In genomic region chr12:70721958-70722357, GRCh38 we compare ENCODE assay signal across 17 cellular contexts.
DNase-seq lines count a peak whose midpoint lies in the region; ATAC-seq and TF ChIP-seq lines count a peak whose summit lies in the region.
"Had no signal": no experiment of that assay in that cellular context is flagged by ENCODE, and none has a peak within 500 bp of the region (broad histone marks: within the 10 kb centered on the region; RNA-seq: fewer than 3 reads in every experiment).

No MANE protein-coding gene starts in this region.

- H3K27ac ChIP-seq in HUES64 (ENCODE audit: low read depth, low read length) = peak overlapping the region; percentile 14; the same call in 1 of the 2 replicates
- H3K27ac ChIP-seq in esophagus muscularis mucosa (replicated peaks in 1 of 4) = peak overlapping the region in 3 of 4 donors; percentile 16 to 47 (median 38)
- H3K27ac ChIP-seq in subcutaneous abdominal adipose tissue (ENCODE audit: low read depth, low read length) = peak overlapping the region; percentile 55
- H3K27ac ChIP-seq in naive thymus-derived CD4-positive, alpha-beta T cell (ENCODE audit: low read depth, low read length) = no peak overlapping the region
- H3K27ac ChIP-seq: GM23248 had no signal

- no peaks in the 10 kb centered on the region for H3K36me3 ChIP-seq in HUES64 (ENCODE audit: insufficient read depth, low read length)
- no peaks in the 10 kb centered on the region for H3K36me3 ChIP-seq in esophagus muscularis mucosa
- no peaks in the 10 kb centered on the region for H3K36me3 ChIP-seq in subcutaneous abdominal adipose tissue (ENCODE audit: control insufficient read depth in 5 of 5, insufficient read depth in 5 of 5, low read length in 5 of 5)
- H3K36me3 ChIP-seq in naive thymus-derived CD4-positive, alpha-beta T cell (ENCODE audit: control insufficient read depth in 2 of 3, insufficient read depth in 3 of 3, low read length in 3 of 3) = no peaks in the 10 kb centered on the region
- H3K36me3 ChIP-seq: MG63 had no signal

- TF ChIP-seq EP300 in esophagus muscularis mucosa (IDR thresholded peaks at IDR 0.05) = no peak

- no peaks in the 10 kb centered on the region for H3K9me3 ChIP-seq in HUES64 (ENCODE audit: insufficient read depth, low read depth, low read length)
- H3K9me3 ChIP-seq in esophagus muscularis mucosa = no peaks in the 10 kb centered on the region
- no peaks in the 10 kb centered on the region for H3K9me3 ChIP-seq in subcutaneous abdominal adipose tissue (ENCODE audit: control insufficient read depth in 5 of 5, low read length in 5 of 5)
- H3K9me3 ChIP-seq in naive thymus-derived CD4-positive, alpha-beta T cell (ENCODE audit: control insufficient read depth in 2 of 3, low read length in 3 of 3) = no peaks in the 10 kb centered on the region
- H3K9me3 ChIP-seq: MG63 had no signal

- H3K4me3 ChIP-seq in HUES64 (ENCODE audit: low read length) (no peak overlapping the region), esophagus muscularis mucosa (no peak overlapping the region), subcutaneous abdominal adipose tissue (ENCODE audit: low read depth in 1 of 5, low read length in 5 of 5) (no peak overlapping the region)
- no peak overlapping the region for H3K4me3 ChIP-seq in naive thymus-derived CD4-positive, alpha-beta T cell (ENCODE audit: low read length)
- H3K4me3 ChIP-seq: GM23248, MG63 had no signal

- no peaks in the 10 kb centered on the region for H3K27me3 ChIP-seq in HUES64 (ENCODE audit: insufficient read depth, low read length)
- H3K27me3 ChIP-seq in esophagus muscularis mucosa = peaks cover 0 to 12% (median 0%) of the 10 kb centered on the region in 4 donors
- H3K27me3 ChIP-seq in subcutaneous abdominal adipose tissue (ENCODE audit: control insufficient read depth in 5 of 5, insufficient read depth in 4 of 5, low read length in 5 of 5) = peaks cover 0 to 2% (median 0%) of the 10 kb centered on the region in 5 donors
- no peaks in the 10 kb centered on the region for H3K27me3 ChIP-seq in naive thymus-derived CD4-positive, alpha-beta T cell (ENCODE audit: control insufficient read depth in 2 of 2, insufficient read depth in 2 of 2, low read length in 2 of 2)
- H3K27me3 ChIP-seq: MG63 had no signal

- WGBS in HUES64 = 45% methylated on average over 6 of the region's 6 CpGs
- 65% methylated on average over 6 of the region's 6 CpGs for WGBS in esophagus muscularis mucosa

- no peak for TF ChIP-seq CTCF in esophagus muscularis mucosa (IDR thresholded peaks at IDR 0.05)

- no peaks in the 10 kb centered on the region for H3K36me3 Mint-ChIP-seq in activated CD4-positive, alpha-beta memory T cell treated with anti-CD3 and anti-CD28 coated beads, Interleukin-2, amount 10 ng/mL, durations not matched to agents 7 days and 5 days (ENCODE audit: low read depth)
- H3K36me3 Mint-ChIP-seq in activated T-cell treated with anti-CD3 and anti-CD28 coated beads, Interleukin-2, amount 50 U/mL, for 4 hours (ENCODE audit: insufficient read depth) = no peaks in the 10 kb centered on the region
- no peaks in the 10 kb centered on the region for H3K36me3 Mint-ChIP-seq in naive thymus-derived CD4-positive, alpha-beta T cell

- H3K4me3 Mint-ChIP-seq in activated CD4-positive, alpha-beta memory T cell treated with anti-CD3 and anti-CD28 coated beads, Interleukin-2, amount 10 ng/mL, durations not matched to agents 7 days and 5 days = no peak overlapping the region
- H3K4me3 Mint-ChIP-seq in activated T-cell treated with anti-CD3 and anti-CD28 coated beads, Interleukin-2, amount 50 U/mL, for 4 hours = no peak overlapping the region
- H3K4me3 Mint-ChIP-seq in naive thymus-derived CD4-positive, alpha-beta T cell = no peak overlapping the region
- H3K4me3 Mint-ChIP-seq: activated CD4-positive, alpha-beta T cell treated with anti-CD3 and anti-CD28 coated beads, Interleukin-2, amount 10 ng/mL, durations not matched to agents 24 days and 14 days; T-helper 1 cell treated with Interleukin-12 subunit alpha and Interleukin-12 subunit beta and Interleukin-4 antibody, amounts not matched to agents 30 μg/mL and 1 μg/mL, for 36 hours had no signal

- H3K4me1 ChIP-seq in HUES64 (ENCODE audit: insufficient read depth, low read length) (peaks cover 23% of the 10 kb centered on the region), esophagus muscularis mucosa (peaks cover 0 to 11% (median 1%) of the 10 kb centered on the region in 4 donors), subcutaneous abdominal adipose tissue (ENCODE audit: control insufficient read depth in 5 of 5, insufficient read depth in 5 of 5, low read length in 5 of 5) (peaks cover 0 to 33% (median 4%) of the 10 kb centered on the region in 5 donors)
- no peaks in the 10 kb centered on the region for H3K4me1 ChIP-seq in naive thymus-derived CD4-positive, alpha-beta T cell (ENCODE audit: control insufficient read depth in 2 of 2, insufficient read depth in 2 of 2, low read length in 2 of 2)

- peaks cover 7% of the 10 kb centered on the region for H3K27me3 Mint-ChIP-seq in activated CD4-positive, alpha-beta memory T cell treated with anti-CD3 and anti-CD28 coated beads, Interleukin-2, amount 10 ng/mL, durations not matched to agents 7 days and 5 days
- H3K27me3 Mint-ChIP-seq in activated T-cell treated with anti-CD3 and anti-CD28 coated beads, Interleukin-2, amount 50 U/mL, for 4 hours (ENCODE audit: low read depth) = peaks cover 8% of the 10 kb centered on the region
- H3K27me3 Mint-ChIP-seq in naive thymus-derived CD4-positive, alpha-beta T cell = peaks cover 0 to 24% (median 10%) of the 10 kb centered on the region in 5 donors

- peak; percentile 23 for ATAC-seq in left lobe of liver
- no peak for ATAC-seq in activated T-cell treated with anti-CD3 and anti-CD28 coated beads, Interleukin-2, amount 50 U/mL, for 4 hours
- ATAC-seq in naive thymus-derived CD4-positive, alpha-beta T cell = no peak

- intact Hi-C loops in esophagus muscularis mucosa (cut with DNase I) = loop anchor here (5.0 kb wide), 1 partner anchor 840 kb away; no protein-coding TSS in a partner anchor
- intact Hi-C loops in naive thymus-derived CD4-positive, alpha-beta T cell (cut with micrococcal nuclease) = no loop called here

- H3K9me3 Mint-ChIP-seq in activated CD4-positive, alpha-beta memory T cell treated with anti-CD3 and anti-CD28 coated beads, Interleukin-2, amount 10 ng/mL, durations not matched to agents 7 days and 5 days = no peaks in the 10 kb centered on the region
- H3K9me3 Mint-ChIP-seq in activated T-cell treated with anti-CD3 and anti-CD28 coated beads, Interleukin-2, amount 50 U/mL, for 4 hours = no peaks in the 10 kb centered on the region
- H3K9me3 Mint-ChIP-seq in naive thymus-derived CD4-positive, alpha-beta T cell = no peaks in the 10 kb centered on the region
- H3K9me3 Mint-ChIP-seq: activated CD4-positive, alpha-beta T cell treated with anti-CD3 and anti-CD28 coated beads, Interleukin-2, amount 10 ng/mL, durations not matched to agents 24 days and 14 days; T-helper 1 cell treated with Interleukin-12 subunit alpha and Interleukin-12 subunit beta and Interleukin-4 antibody, amounts not matched to agents 30 μg/mL and 1 μg/mL, for 36 hours had no signal

- peaks cover 5% of the 10 kb centered on the region for H3K4me1 Mint-ChIP-seq in activated CD4-positive, alpha-beta memory T cell treated with anti-CD3 and anti-CD28 coated beads, Interleukin-2, amount 10 ng/mL, durations not matched to agents 7 days and 5 days
- peaks cover 5% of the 10 kb centered on the region for H3K4me1 Mint-ChIP-seq in activated T-cell treated with anti-CD3 and anti-CD28 coated beads, Interleukin-2, amount 50 U/mL, for 4 hours (ENCODE audit: low read depth)
- peaks cover 5 to 19% (median 8%) of the 10 kb centered on the region in 7 donors for H3K4me1 Mint-ChIP-seq in naive thymus-derived CD4-positive, alpha-beta T cell

- TF ChIP-seq POLR2A in esophagus muscularis mucosa (IDR thresholded peaks at IDR 0.05; ENCODE audit: low read depth) = no peak

- CTCF ChIA-PET in activated CD4-positive, alpha-beta memory T cell treated with anti-CD3 and anti-CD28 coated beads, Interleukin-2, amount 10 ng/mL, durations not matched to agents 7 days and 5 days (lab: Charles Lee) = no interaction called here
- CTCF ChIA-PET in naive thymus-derived CD4-positive, alpha-beta T cell (lab: Charles Lee) = no interaction called here

- H3K9ac ChIP-seq in HUES64 (ENCODE audit: low read depth, low read length) (no peak overlapping the region), subcutaneous abdominal adipose tissue (ENCODE audit: low read length in 5 of 5) (no peak overlapping the region)
- H3K9ac ChIP-seq: GM23248 had no signal

- H3K27ac Mint-ChIP-seq in activated CD4-positive, alpha-beta memory T cell treated with anti-CD3 and anti-CD28 coated beads, Interleukin-2, amount 10 ng/mL, durations not matched to agents 7 days and 5 days = no peak overlapping the region
- H3K27ac Mint-ChIP-seq in naive thymus-derived CD4-positive, alpha-beta T cell = peak overlapping the region in 1 of 9 donors; percentile 70
- H3K27ac Mint-ChIP-seq: activated CD4-positive, alpha-beta T cell treated with anti-CD3 and anti-CD28 coated beads, Interleukin-2, amount 10 ng/mL, durations not matched to agents 24 days and 14 days; T-helper 1 cell treated with Interleukin-12 subunit alpha and Interleukin-12 subunit beta and Interleukin-4 antibody, amounts not matched to agents 30 μg/mL and 1 μg/mL, for 36 hours had no signal

- POLR2A ChIA-PET in activated CD4-positive, alpha-beta memory T cell treated with anti-CD3 and anti-CD28 coated beads, Interleukin-2, amount 10 ng/mL, durations not matched to agents 7 days and 5 days (lab: Charles Lee) = no interaction called here
- POLR2A ChIA-PET in naive thymus-derived CD4-positive, alpha-beta T cell (lab: Charles Lee) = no interaction called here

- DNase-seq in esophagus muscularis mucosa (ENCODE audit: extremely low spot score) = no peak
- DNase-seq in left lobe of liver (ENCODE audit: low spot score) = no peak
- DNase-seq in activated CD4-positive, alpha-beta memory T cell treated with anti-CD3 and anti-CD28 coated beads, Interleukin-2, amount 10 ng/mL, durations not matched to agents 7 days and 5 days = no peak
- DNase-seq in activated T-cell treated with anti-CD3 and anti-CD28 coated beads, Interleukin-2, amount 50 U/mL, for 4 hours = no peak
- DNase-seq in naive thymus-derived CD4-positive, alpha-beta T cell = no peak
- DNase-seq: activated CD4-positive, alpha-beta T cell treated with anti-CD3 and anti-CD28 coated beads, Interleukin-2, amount 10 ng/mL, durations not matched to agents 24 days and 14 days; activated effector memory CD4-positive, alpha-beta T cell treated with Interleukin-2 at 50 U/mL for 16 hours; effector CD8-positive, alpha-beta T cell; GM23248; IMR-90; MG63; NCI-H1436; NCI-H2171; NCI-H524 treated with DMSO at 0.1 percent for 48 hours had no signal
